Comparison of ENCODE assay signal across 26 cellular contexts in the genomic region with DNA sequence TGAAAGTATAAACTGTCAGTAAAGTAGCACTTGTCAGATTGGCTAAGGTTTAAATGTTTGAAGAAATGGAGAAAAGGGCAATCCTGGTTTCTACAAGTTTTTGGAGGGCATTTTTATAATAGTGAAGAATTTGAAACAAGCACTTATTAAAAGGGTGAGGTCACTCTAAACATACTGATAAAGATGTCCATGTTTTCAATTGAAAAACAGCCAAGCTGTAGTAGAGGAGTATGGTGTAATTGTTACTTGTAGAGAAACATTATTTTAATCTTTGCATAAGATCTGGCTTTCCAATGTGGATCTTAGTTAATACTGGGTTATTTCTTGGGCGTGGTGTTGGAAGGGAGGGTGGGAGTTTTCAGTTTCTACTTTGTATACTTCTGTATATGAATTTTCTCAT.
"Had no signal": no experiment of that assay in that cellular context is flagged by ENCODE, and none has a peak within 500 bp of the region (broad histone marks: within the 10 kb centered on the region; RNA-seq: fewer than 3 reads in every experiment).

No MANE protein-coding gene starts in this region.

- ATAC-seq: activated T-cell treated with anti-CD3 and anti-CD28 coated beads, Interleukin-2, amount 50 U/mL, for 4 hours; gastroesophageal sphincter; left cardiac atrium; right lobe of liver; SK-N-SH treated with all-trans-retinoic acid at 6 μM for 48 hours; stimulated activated naive CD8-positive, alpha-beta T cell treated with anti-CD3 and anti-CD28 coated beads, Interleukin-15, Interleukin-2, amounts not matched to agents 100 U/mL and 50 U/mL, for 24 hours had no signal

- H3K27ac ChIP-seq: esophagus squamous epithelium, gastroesophageal sphincter, ovary, right lobe of liver, testis, transverse colon had no signal

- H3K27me3 Mint-ChIP-seq: activated CD4-positive, alpha-beta T cell treated with anti-CD3 and anti-CD28 coated beads, Interleukin-2, amount 10 ng/mL, durations not matched to agents 7 days and 5 days; activated naive CD8-positive, alpha-beta T cell treated with anti-CD3 and anti-CD28 coated beads, Interleukin-2, amount 10 ng/mL, durations not matched to agents 7 days and 5 days; naive B cell; progenitor cell of endocrine pancreas had no signal

- H3K36me3 ChIP-seq: ovary had no signal

- H3K9me3 ChIP-seq: esophagus squamous epithelium, gastroesophageal sphincter, ovary, right lobe of liver, testis, transverse colon had no signal

- H3K4me1 ChIP-seq: esophagus squamous epithelium, right lobe of liver, testis, transverse colon had no signal

- H3K4me3 Mint-ChIP-seq: activated CD4-positive, alpha-beta T cell treated with anti-CD3 and anti-CD28 coated beads, Interleukin-2, amount 10 ng/mL, durations not matched to agents 7 days and 5 days; activated naive CD8-positive, alpha-beta T cell treated with anti-CD3 and anti-CD28 coated beads, Interleukin-2, amount 10 ng/mL, durations not matched to agents 7 days and 5 days; activated T-cell treated with anti-CD3 and anti-CD28 coated beads, Interleukin-2, amount 50 U/mL, for 4 hours; endodermal cell; nephron progenitor cell had no signal

- H3K4me1 Mint-ChIP-seq: nephron progenitor cell had no signal

- H3K27ac Mint-ChIP-seq: activated CD4-positive, alpha-beta T cell treated with anti-CD3 and anti-CD28 coated beads, Interleukin-2, amount 10 ng/mL, durations not matched to agents 7 days and 5 days; activated naive CD8-positive, alpha-beta T cell treated with anti-CD3 and anti-CD28 coated beads, Interleukin-2, amount 10 ng/mL, durations not matched to agents 7 days and 5 days; endodermal cell; progenitor cell of endocrine pancreas had no signal

- H3K4me3 ChIP-seq: esophagus squamous epithelium, gastroesophageal sphincter, ovary, right lobe of liver, testis, transverse colon had no signal

- H3K27me3 ChIP-seq: esophagus squamous epithelium, gastroesophageal sphincter, ovary, right lobe of liver, testis, transverse colon had no signal

- H3K9me3 Mint-ChIP-seq: activated CD4-positive, alpha-beta T cell treated with anti-CD3 and anti-CD28 coated beads, Interleukin-2, amount 10 ng/mL, durations not matched to agents 7 days and 5 days; activated naive CD8-positive, alpha-beta T cell treated with anti-CD3 and anti-CD28 coated beads, Interleukin-2, amount 10 ng/mL, durations not matched to agents 7 days and 5 days; activated T-cell treated with anti-CD3 and anti-CD28 coated beads, Interleukin-2, amount 50 U/mL, for 4 hours; endodermal cell; naive B cell; nephron progenitor cell had no signal

- DNase-seq: activated CD4-positive, alpha-beta T cell treated with anti-CD3 and anti-CD28 coated beads, Interleukin-2, amount 10 ng/mL, durations not matched to agents 7 days and 5 days; activated CD4-positive, CD25-positive, alpha-beta regulatory T cell treated with anti-CD3 and anti-CD28 coated beads, Interleukin-2, amount 50 U/mL, for 72 hours; activated CD8-positive, alpha-beta memory T cell treated with anti-CD3 and anti-CD28 coated beads, Interleukin-2, amount 50 U/mL, for 4 hours; activated naive CD4-positive, alpha-beta T cell treated with Interleukin-2 at 50 U/mL for 16 hours; activated naive CD8-positive, alpha-beta T cell treated with anti-CD3 and anti-CD28 coated beads, Interleukin-2, amount 10 ng/mL, durations not matched to agents 7 days and 5 days; activated T-cell treated with anti-CD3 and anti-CD28 coated beads, Interleukin-2, amount 50 U/mL, for 4 hours; amygdala; caudate nucleus; endodermal cell; esophagus squamous epithelium; head of caudate nucleus; hippocampal formation; left cardiac atrium; mammary epithelial cell; naive B cell; nephron progenitor cell; ovary; right lobe of liver; stimulated activated CD4-positive, alpha-beta T cell treated with anti-CD3 and anti-CD28 coated beads, Interleukin-2, amount 100 ng/mL, for 48 hours; stimulated activated naive CD8-positive, alpha-beta T cell treated with anti-CD3 and anti-CD28 coated beads, Interleukin-15, Interleukin-2, amounts not matched to agents 100 U/mL and 50 U/mL, for 24 hours; T-helper 2 cell; testis; transverse colon had no signal
